ENCODE assay signal across 9 cellular contexts in genomic region chrX:16123222-16123786, GRCh38. TPM values are rescaled to one million over a fixed set of nuclear protein-coding genes. Genes with fewer than 3 reads are reported as not detected.
DNase-seq lines count a peak whose midpoint lies in the region; ATAC-seq and FAIRE-seq lines count a peak whose summit lies in the region.
"Had no signal": no experiment of that assay in that cellular context is flagged by ENCODE, and none has a peak within 500 bp of the region (broad histone marks: within the 10 kb centered on the region; RNA-seq: fewer than 3 reads in every experiment).

Gene GRPR (plus strand): TSS chrX:16123565. CDS start chrX:16123954, 389 bp downstream.

- H2AFZ ChIP-seq in mesenchymal stem cell (ENCODE audit: low read depth, low read length), result peak within 1 kb of the TSS; percentile 27

- no peak within 1 kb of the TSS for H3K14ac ChIP-seq in mesenchymal stem cell (ENCODE audit: low read length in 2 of 2)

- no peak within 1 kb of the TSS for H4K8ac ChIP-seq in mesenchymal stem cell (ENCODE audit: low read length)

- peak; percentile 62 for FAIRE-seq in endometrium (lab: Jason Lieb, UNC)

- H4K91ac ChIP-seq in mesenchymal stem cell (ENCODE audit: low read length), result no peak within 1 kb of the TSS

- WGBS in mesenchymal stem cell, result 0% methylated on average over 6 of the region's 6 CpGs

- H3K9me3 ChIP-seq in CD4-positive, CD25-positive, alpha-beta regulatory T cell (ENCODE audit: control insufficient read depth in 2 of 2, low read length in 2 of 2), result no peaks in the 10 kb centered on the region
- peaks cover 12% of the 10 kb centered on the region for H3K9me3 ChIP-seq in mesenchymal stem cell (ENCODE audit: control insufficient read depth, low read length)

- H3K18ac ChIP-seq in mesenchymal stem cell (ENCODE audit: low read depth in 1 of 2, low read length in 2 of 2), result no peak within 1 kb of the TSS

- no peaks in the 10 kb centered on the region for H3K79me1 ChIP-seq in mesenchymal stem cell (replicated peaks; ENCODE audit: low read length, poor library complexity, severe bottlenecking)

- H2AK5ac ChIP-seq in mesenchymal stem cell (ENCODE audit: low read length, severe bottlenecking), result no peak within 1 kb of the TSS

- no peak within 1 kb of the TSS for H2BK5ac ChIP-seq in mesenchymal stem cell (ENCODE audit: low read depth, low read length, poor library complexity, severe bottlenecking)

- H3K27ac ChIP-seq in CD4-positive, CD25-positive, alpha-beta regulatory T cell (ENCODE audit: insufficient read depth, low read length, poor library complexity, severe bottlenecking), result no peak within 1 kb of the TSS
- H3K27ac ChIP-seq in mesenchymal stem cell (ENCODE audit: low read length, poor library complexity, severe bottlenecking), result no peak within 1 kb of the TSS

- no peaks in the 10 kb centered on the region for H3K36me3 Mint-ChIP-seq in CD4-positive, CD25-positive, alpha-beta regulatory T cell
- no peaks in the 10 kb centered on the region for H3K36me3 Mint-ChIP-seq in activated CD4-positive, alpha-beta memory T cell treated with anti-CD3 and anti-CD28 coated beads, Interleukin-2, amount 10 ng/mL, durations not matched to agents 7 days and 5 days (ENCODE audit: low read depth)

- H3K36me3 ChIP-seq in CD4-positive, CD25-positive, alpha-beta regulatory T cell (ENCODE audit: control insufficient read depth, insufficient read depth, low read length), result no peaks in the 10 kb centered on the region
- H3K36me3 ChIP-seq in mesenchymal stem cell (ENCODE audit: control insufficient read depth in 1 of 2, insufficient read depth in 2 of 2, low read depth in 1 of 2, low read length in 2 of 2), result no peaks in the 10 kb centered on the region

- H3K4me3 ChIP-seq in CD4-positive, CD25-positive, alpha-beta regulatory T cell (ENCODE audit: low read depth, low read length), result no peak within 1 kb of the TSS
- no peak within 1 kb of the TSS for H3K4me3 ChIP-seq in mesenchymal stem cell (ENCODE audit: insufficient read depth in 1 of 2, low read depth in 1 of 2, low read length in 2 of 2)

- H3K4me1 ChIP-seq in CD4-positive, CD25-positive, alpha-beta regulatory T cell (ENCODE audit: control insufficient read depth, insufficient read depth, low read length, poor library complexity, severe bottlenecking), result no peaks in the 10 kb centered on the region
- no peaks in the 10 kb centered on the region for H3K4me1 ChIP-seq in mesenchymal stem cell (ENCODE audit: control insufficient read depth, insufficient read depth, low read depth, low read length)

- peak; percentile 67 to 71 for ATAC-seq in CD4-positive, CD25-positive, alpha-beta regulatory T cell (ENCODE audit: low read depth in 2 of 2)
- ATAC-seq in GM19397 (IDR thresholded peaks at IDR 0.05; ENCODE audit: unreplicated experiment), result peak; percentile 55

- CTCF ChIA-PET in activated CD4-positive, alpha-beta memory T cell treated with anti-CD3 and anti-CD28 coated beads, Interleukin-2, amount 10 ng/mL, durations not matched to agents 7 days and 5 days (lab: Charles Lee), result no interaction called here

- H3K27ac Mint-ChIP-seq in CD4-positive, CD25-positive, alpha-beta regulatory T cell, result no peak within 1 kb of the TSS
- no peak within 1 kb of the TSS for H3K27ac Mint-ChIP-seq in activated CD4-positive, alpha-beta memory T cell treated with anti-CD3 and anti-CD28 coated beads, Interleukin-2, amount 10 ng/mL, durations not matched to agents 7 days and 5 days
- H3K27ac Mint-ChIP-seq: T-helper 1 cell treated with Interleukin-12 subunit alpha and Interleukin-12 subunit beta and Interleukin-4 antibody, amounts not matched to agents 30 μg/mL and 1 μg/mL, for 36 hours had no signal

- H3K9me3 Mint-ChIP-seq in CD4-positive, CD25-positive, alpha-beta regulatory T cell, result peaks cover 0 to 5% (median 0%) of the 10 kb centered on the region in 7 donors
- no peaks in the 10 kb centered on the region for H3K9me3 Mint-ChIP-seq in activated CD4-positive, alpha-beta memory T cell treated with anti-CD3 and anti-CD28 coated beads, Interleukin-2, amount 10 ng/mL, durations not matched to agents 7 days and 5 days
- H3K9me3 Mint-ChIP-seq: T-helper 1 cell treated with Interleukin-12 subunit alpha and Interleukin-12 subunit beta and Interleukin-4 antibody, amounts not matched to agents 30 μg/mL and 1 μg/mL, for 36 hours had no signal

- no peak within 1 kb of the TSS for H3K9ac ChIP-seq in mesenchymal stem cell (ENCODE audit: low read length)

- H3K4ac ChIP-seq in mesenchymal stem cell (ENCODE audit: low read depth in 1 of 2, low read length in 2 of 2), result no peak within 1 kb of the TSS

- H2BK15ac ChIP-seq in mesenchymal stem cell (ENCODE audit: low read depth, poor library complexity, severe bottlenecking), result no peak within 1 kb of the TSS

- POLR2A ChIA-PET in activated CD4-positive, alpha-beta memory T cell treated with anti-CD3 and anti-CD28 coated beads, Interleukin-2, amount 10 ng/mL, durations not matched to agents 7 days and 5 days (lab: Charles Lee), result no interaction called here

- no peak within 1 kb of the TSS for H3K23ac ChIP-seq in mesenchymal stem cell (ENCODE audit: low read length in 2 of 2)

- H3K4me1 Mint-ChIP-seq in CD4-positive, CD25-positive, alpha-beta regulatory T cell, result peaks cover 0 to 12% (median 8%) of the 10 kb centered on the region in 4 donors
- peaks cover 17% of the 10 kb centered on the region for H3K4me1 Mint-ChIP-seq in activated CD4-positive, alpha-beta memory T cell treated with anti-CD3 and anti-CD28 coated beads, Interleukin-2, amount 10 ng/mL, durations not matched to agents 7 days and 5 days

- H3K4me2 ChIP-seq in mesenchymal stem cell (ENCODE audit: low read length, poor library complexity, severe bottlenecking), result peak within 1 kb of the TSS; percentile 9

- H3K4me3 Mint-ChIP-seq in CD4-positive, CD25-positive, alpha-beta regulatory T cell, result no peak within 1 kb of the TSS
- no peak within 1 kb of the TSS for H3K4me3 Mint-ChIP-seq in activated CD4-positive, alpha-beta memory T cell treated with anti-CD3 and anti-CD28 coated beads, Interleukin-2, amount 10 ng/mL, durations not matched to agents 7 days and 5 days
- H3K4me3 Mint-ChIP-seq: T-helper 1 cell treated with Interleukin-12 subunit alpha and Interleukin-12 subunit beta and Interleukin-4 antibody, amounts not matched to agents 30 μg/mL and 1 μg/mL, for 36 hours had no signal

- no peak within 1 kb of the TSS for H2BK12ac ChIP-seq in mesenchymal stem cell (ENCODE audit: low read length in 2 of 2)

- DNase-seq in CD4-positive, CD25-positive, alpha-beta regulatory T cell, result peak; percentile 2 to 73 (median 38)
- DNase-seq in HK-2 (ENCODE audit: unreplicated experiment) (peak; percentile 77), NCI-H774 (lab: John Stamatoyannopoulos, UW) (peak; percentile 72), mesenchymal stem cell (peak; percentile 88)
- peak; percentile 50 for DNase-seq in activated CD4-positive, alpha-beta memory T cell treated with anti-CD3 and anti-CD28 coated beads, Interleukin-2, amount 10 ng/mL, durations not matched to agents 7 days and 5 days
- peak; percentile 27 to 43 for DNase-seq in stimulated activated CD8-positive, alpha-beta memory T cell treated with anti-CD3 and anti-CD28 coated beads, Interleukin-2, amount 100 ng/mL, for 48 hours (ENCODE audit: low read depth in 2 of 2)

- peaks cover 29% of the 10 kb centered on the region for H3K27me3 Mint-ChIP-seq in CD4-positive, CD25-positive, alpha-beta regulatory T cell
- peaks cover 19% of the 10 kb centered on the region for H3K27me3 Mint-ChIP-seq in activated CD4-positive, alpha-beta memory T cell treated with anti-CD3 and anti-CD28 coated beads, Interleukin-2, amount 10 ng/mL, durations not matched to agents 7 days and 5 days

- H2BK120ac ChIP-seq in mesenchymal stem cell (ENCODE audit: low read depth, low read length), result no peak within 1 kb of the TSS

- H3K27me3 ChIP-seq in CD4-positive, CD25-positive, alpha-beta regulatory T cell (ENCODE audit: control insufficient read depth, insufficient read depth, low read length), result peaks cover 2% of the 10 kb centered on the region
- H3K27me3 ChIP-seq in mesenchymal stem cell (ENCODE audit: control insufficient read depth in 1 of 2, insufficient read depth in 1 of 2, low read length in 2 of 2), result peaks cover 0 to 45% of the 10 kb centered on the region in 2 experiments

RNA-seq across cellular contexts. Expression of gene GRPR, which starts in this region (rescaled TPM):
- not detected for total RNA-seq in CD4-positive, CD25-positive, alpha-beta regulatory T cell
- under 1 TPM in 2 of 4 donors, not detected in 2; 0.10 to 0.14 TPM for polyA plus RNA-seq in CD4-positive, CD25-positive, alpha-beta regulatory T cell
- not detected for total RNA-seq in activated CD4-positive, alpha-beta memory T cell treated with anti-CD3 and anti-CD28 coated beads, Interleukin-2, amount 10 ng/mL, durations not matched to agents 7 days and 5 days
- 0.14 TPM for polyA plus RNA-seq in mesenchymal stem cell (2013, experiment 1 of 2)
- 0.11 TPM for polyA plus RNA-seq in mesenchymal stem cell (2013, experiment 2 of 2)

Comparison
In these comparisons a context has a peak if more than half of its experiments do, and no peak if none do; other contexts are left out.
1. Peak in DNase-seq and ATAC-seq in CD4-positive, CD25-positive, alpha-beta regulatory T cell; RNA of the gene not detected or under 1 TPM.
2. Peak in DNase-seq in activated CD4-positive, alpha-beta memory T cell treated with anti-CD3 and anti-CD28 coated beads, Interleukin-2, amount 10 ng/mL, durations not matched to agents 7 days and 5 days; RNA of the gene not detected or under 1 TPM.
3. DNase-seq: peak in every context shown above with its lines; median percentile 88 in mesenchymal stem cell; 77 in HK-2; 72 in NCI-H774; 50 in activated CD4-positive, alpha-beta memory T cell treated with anti-CD3 and anti-CD28 coated beads, Interleukin-2, amount 10 ng/mL, durations not matched to agents 7 days and 5 days; 38 in CD4-positive, CD25-positive, alpha-beta regulatory T cell; 35 in stimulated activated CD8-positive, alpha-beta memory T cell treated with anti-CD3 and anti-CD28 coated beads, Interleukin-2, amount 100 ng/mL, for 48 hours.